In genomic region chr11:123640677-123641494, GRCh38 we compare ENCODE assay signal across 8 cellular contexts. TPM values are rescaled to one million over a fixed set of nuclear protein-coding genes. Genes with fewer than 3 reads are reported as not detected.
A peak's percentile ranks its signal among the peaks of the same experiment; 100 is the strongest.
DNase-seq lines count a peak whose midpoint lies in the region; ATAC-seq and TF ChIP-seq lines count a peak whose summit lies in the region.

No MANE protein-coding gene starts in this region.

- H3K9me3 ChIP-seq in esophagus squamous epithelium, result no peaks in the 10 kb centered on the region

- no peaks in the 10 kb centered on the region for H3K36me3 Mint-ChIP-seq in neural crest cell (ENCODE audit: low read depth)

- no peak overlapping the region for H3K27ac Mint-ChIP-seq in neural crest cell (ENCODE audit: unreplicated experiment)

- H3K27me3 ChIP-seq in esophagus squamous epithelium, result peaks cover 0 to 24% (median 0%) of the 10 kb centered on the region in 4 donors

- H3K4me3 ChIP-seq in esophagus squamous epithelium, result no peak overlapping the region

- intact Hi-C loops in esophagus squamous epithelium (cut with DNase I), result no loop called here

- DNase-seq in NCI-H748 (lab: John Stamatoyannopoulos, UW; ENCODE audit: unreplicated experiment) (peak; percentile 19), NCI-H748 treated with DMSO at 0.1 percent for 48 hours (lab: John Stamatoyannopoulos, UW) (no peak), NCI-H774 (lab: John Stamatoyannopoulos, UW) (peak; percentile 15), esophagus squamous epithelium (lab: John Stamatoyannopoulos, UW) (no peak), neural crest cell (ENCODE audit: low read depth, low spot score) (peak; percentile 52)
- peak; percentile 81 for DNase-seq in activated CD8-positive, alpha-beta memory T cell treated with anti-CD3 and anti-CD28 coated beads for 24 hours

- no peaks in the 10 kb centered on the region for H3K9me3 Mint-ChIP-seq in neural crest cell

- H3K4me1 Mint-ChIP-seq in neural crest cell, result no peaks in the 10 kb centered on the region

- ATAC-seq in HG02852 (IDR thresholded peaks at IDR 0.05; ENCODE audit: unreplicated experiment) (peak; percentile 79), GM18505 (IDR thresholded peaks at IDR 0.05; ENCODE audit: unreplicated experiment) (no peak)

- no peak overlapping the region for H3K4me3 Mint-ChIP-seq in neural crest cell

- no peak overlapping the region for H3K27ac ChIP-seq in esophagus squamous epithelium

- peaks cover 11% of the 10 kb centered on the region for H3K27me3 Mint-ChIP-seq in neural crest cell (ENCODE audit: low read depth)

- no peaks in the 10 kb centered on the region for H3K36me3 ChIP-seq in esophagus squamous epithelium

- TF ChIP-seq POLR2A in esophagus squamous epithelium (IDR thresholded peaks at IDR 0.05), result no peak
- TF ChIP-seq POLR2A in GM18505 (IDR thresholded peaks at IDR 0.05; ENCODE audit: borderline replicate concordance, extremely low read depth, insufficient read depth, insufficient read length), result no peak

- TF ChIP-seq CTCF in esophagus squamous epithelium (IDR thresholded peaks at IDR 0.05) (peak in 5 of 6 experiments; percentile 45 to 70 (median 55)), neural crest cell (conservative IDR thresholded peaks at IDR 0.05) (peak; percentile 88)

- no peaks in the 10 kb centered on the region for H3K4me1 ChIP-seq in esophagus squamous epithelium

- WGBS in esophagus squamous epithelium, 2 donors, result 26 to 37% methylated on average over 18 to 20 of the region's 22 CpGs

RNA-seq across cellular contexts. Expression of gene SCN3B, which starts 13.5 kb away (rescaled TPM):
- total RNA-seq in esophagus squamous epithelium (1 to 10 TPM in 1 of 4 donors, under 1 TPM in 2, not detected in 1; 0.06 to 3.4 (median 0.83) TPM), neural crest cell (3.6 and 3.8 TPM in 2 replicates)

Comparison
In these comparisons a context has a peak if more than half of its experiments do, and no peak if none do; other contexts are left out.
1. DNase-seq: peak in NCI-H748 (single experiment), NCI-H774 (single experiment), activated CD8-positive, alpha-beta memory T cell treated with anti-CD3 and anti-CD28 coated beads for 24 hours (single experiment) and neural crest cell (single experiment); none in NCI-H748 treated with DMSO at 0.1 percent for 48 hours (single experiment) and esophagus squamous epithelium (single experiment).